Comparison of ENCODE assay signal across 13 cellular contexts in the genomic region with DNA sequence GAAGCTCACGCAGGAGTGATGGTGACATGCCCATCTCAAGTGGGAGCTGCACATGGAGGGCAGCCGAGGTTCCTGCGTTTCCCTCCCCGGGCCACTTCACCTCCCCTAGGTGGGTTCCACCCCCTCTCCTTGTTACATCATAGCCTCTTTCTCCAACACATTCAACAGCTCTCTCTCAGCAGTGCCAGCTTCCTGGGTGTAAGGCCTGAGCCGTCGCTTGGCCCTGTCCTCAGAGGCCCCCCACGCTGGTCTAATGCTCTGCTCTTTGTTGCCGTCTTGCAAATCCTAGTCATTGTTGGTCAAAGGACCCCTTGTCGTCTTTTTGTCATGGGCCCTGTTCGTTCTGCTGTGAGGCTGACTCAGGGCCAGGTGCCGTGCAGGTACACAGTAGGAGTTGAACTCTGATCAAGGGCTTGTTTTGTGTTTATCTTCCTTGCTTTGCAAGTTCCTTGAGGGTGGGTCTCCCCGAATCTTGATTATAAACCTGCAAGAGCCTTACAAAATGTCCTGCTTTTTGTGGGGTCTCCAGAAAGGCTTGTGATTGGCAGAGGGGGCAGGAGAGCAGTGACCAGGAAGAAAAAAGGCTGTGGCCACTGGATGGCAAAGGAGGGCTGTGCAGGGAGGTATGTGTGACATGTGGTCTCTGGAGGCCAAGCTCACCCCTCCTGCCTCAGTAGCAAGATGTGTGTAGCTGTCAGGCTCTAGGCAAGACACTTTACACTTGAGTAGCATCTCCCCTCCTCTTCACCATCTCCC.
A peak's percentile ranks its signal among the peaks of the same experiment; 100 is the strongest.
DNase-seq lines count a peak whose midpoint lies in the region; ATAC-seq and TF ChIP-seq lines count a peak whose summit lies in the region.
"Had no signal": no experiment of that assay in that cellular context is flagged by ENCODE, and none has a peak within 500 bp of the region (broad histone marks: within the 10 kb centered on the region; RNA-seq: fewer than 3 reads in every experiment).

No MANE protein-coding gene starts in this region.

- H3K18ac ChIP-seq in IMR-90 (ENCODE audit: low read depth, low read length) (no peak overlapping the region), trophoblast cell (ENCODE audit: low read length) (no peak overlapping the region)

- H3K4me2 ChIP-seq in IMR-90 (ENCODE audit: low read depth, low read length), result no peak overlapping the region
- no peak overlapping the region for H3K4me2 ChIP-seq in trophoblast cell (ENCODE audit: low read length)

- no peaks in the 10 kb centered on the region for H3K79me2 ChIP-seq in trophoblast cell (ENCODE audit: control insufficient read depth, insufficient read depth, low read length, poor library complexity)

- DNase-seq in Caco-2, result peak in 1 of 2 experiments; percentile 13
- no peak for DNase-seq in IMR-90
- DNase-seq in dorsolateral prefrontal cortex, result peak in 2 of 10 donors; percentile 16 to 23
- no peak for DNase-seq in trophoblast cell
- DNase-seq in NCI-H526 treated with DMSO at 0.1 percent for 48 hours (lab: John Stamatoyannopoulos, UW), result no peak
- no peak for DNase-seq in ovary
- DNase-seq: activated effector memory CD4-positive, alpha-beta T cell treated with anti-CD3 and anti-CD28 coated beads, Interleukin-2, amount 50 U/mL, for 16 hours; midbrain; SHP77; T1000 had no signal

- TF ChIP-seq CTCF in Caco-2 (IDR thresholded peaks at IDR 0.05; ENCODE audit: insufficient read depth in 1 of 2, low read depth in 1 of 2, low read length in 1 of 2, severe bottlenecking in 1 of 2, unreplicated experiment in 1 of 2) (no peak), IMR-90 (conservative IDR thresholded peaks at IDR 0.05; ENCODE audit: low read depth, low read length) (no peak), dorsolateral prefrontal cortex (IDR thresholded peaks at IDR 0.05 in 54 of 56, conservative IDR thresholded peaks at IDR 0.05 in 2 of 56; ENCODE audit: low read depth in 1 of 56, partially characterized antibody in 56 of 56) (no peak), ovary (IDR thresholded peaks at IDR 0.05) (no peak)

- no peaks in the 10 kb centered on the region for H3K27me3 Mint-ChIP-seq in Caco-2 (ENCODE audit: insufficient read depth, unreplicated experiment)
- H3K27me3 Mint-ChIP-seq: activated CD4-positive, alpha-beta memory T cell treated with anti-CD3 and anti-CD28 coated beads for 36 hours had no signal

- H3K23ac ChIP-seq in IMR-90 (ENCODE audit: low read depth, low read length) (no peak overlapping the region), trophoblast cell (ENCODE audit: low read length) (no peak overlapping the region)

- H3K4me3 ChIP-seq in Caco-2 (ENCODE audit: low read depth, low read length), result no peak overlapping the region
- no peak overlapping the region for H3K4me3 ChIP-seq in IMR-90 (ENCODE audit: insufficient read depth, low read depth, low read length)
- no peak overlapping the region for H3K4me3 ChIP-seq in dorsolateral prefrontal cortex
- H3K4me3 ChIP-seq in trophoblast cell (ENCODE audit: low read depth, low read length), result no peak overlapping the region
- no peak overlapping the region for H3K4me3 ChIP-seq in ovary

- no peak overlapping the region for H3K4me3 Mint-ChIP-seq in Caco-2 (ENCODE audit: unreplicated experiment)
- H3K4me3 Mint-ChIP-seq: activated CD4-positive, alpha-beta memory T cell treated with anti-CD3 and anti-CD28 coated beads for 36 hours had no signal

- TF ChIP-seq RAD21 in IMR-90 (IDR thresholded peaks at IDR 0.05; ENCODE audit: low read length), result no peak

- no peaks in the 10 kb centered on the region for H3K9me3 ChIP-seq in Caco-2
- H3K9me3 ChIP-seq in IMR-90 (ENCODE audit: control insufficient read depth, insufficient read depth, low read length), result no peaks in the 10 kb centered on the region
- no peaks in the 10 kb centered on the region for H3K9me3 ChIP-seq in trophoblast cell (ENCODE audit: insufficient read depth, low read depth, low read length)
- H3K9me3 ChIP-seq in ovary, result no peaks in the 10 kb centered on the region

- H3K79me1 ChIP-seq in IMR-90 (ENCODE audit: low read depth in 1 of 2, low read length in 2 of 2), result no peaks in the 10 kb centered on the region; a peak in 1 of 4 replicates
- peaks cover 6% of the 10 kb centered on the region for H3K79me1 ChIP-seq in trophoblast cell (ENCODE audit: low read length)

- BruUV-seq in Caco-2 (replicated peaks; lab: Mats Ljungman, UMichigan), result no TSS peak
- BruUV-seq in IMR-90 (replicated peaks; lab: Mats Ljungman, UMichigan), result no TSS peak

- peak overlapping the region; percentile 66 for H2AK9ac ChIP-seq in IMR-90 (replicated peaks; ENCODE audit: low read depth, low read length, poor library complexity)

- H3K27ac Mint-ChIP-seq in Caco-2 (ENCODE audit: unreplicated experiment), result peak overlapping the region; percentile 37

- dilution Hi-C loops in IMR-90 (cut with HindIII; ENCODE audit: low sequenced_read_pairs, unreplicated experiment), result no loop called here

- H2AK5ac ChIP-seq in IMR-90 (ENCODE audit: low read depth, low read length) (no peak overlapping the region), trophoblast cell (ENCODE audit: low read length) (no peak overlapping the region)

- no peak overlapping the region for H3K14ac ChIP-seq in IMR-90 (replicated peaks; ENCODE audit: low read depth, low read length)
- no peak overlapping the region for H3K14ac ChIP-seq in trophoblast cell (ENCODE audit: low read length)

- peaks cover 54% of the 10 kb centered on the region for H3K36me3 Mint-ChIP-seq in Caco-2 (ENCODE audit: insufficient read depth, unreplicated experiment)
- H3K36me3 Mint-ChIP-seq: activated CD4-positive, alpha-beta memory T cell treated with anti-CD3 and anti-CD28 coated beads for 36 hours had no signal

- CTCF ChIA-PET in Caco-2 (lab: Charles Lee) (interaction anchor here (0.9 to 1.7 kb wide), 2 partner anchors 63 to 139 kb away, joined by 3 to 6 read pairs; no protein-coding TSS in a partner anchor), IMR-90 (lab: Yijun Ruan, JAX) (interaction anchor here (1.9 kb wide), 1 partner anchor 63 kb away, joined by 4 read pairs; no protein-coding TSS in a partner anchor)

- 100% methylated on average over 5 of the region's 12 CpGs; no CpG with 5 or more reads in 1 of the 2 experiments for WGBS in IMR-90 (ENCODE audit: extremely low coverage in 2 of 2, insufficient read length in 1 of 2), 2 experiments
- no CpG with 5 or more reads among the region's 12 CpGs for WGBS in trophoblast cell (ENCODE audit: extremely low coverage, insufficient coverage, insufficient read length)
- WGBS in ovary, 3 donors, result 95 to 97% (median 96%) methylated on average over 12 of the region's 12 CpGs

- H3K27ac ChIP-seq in IMR-90 (ENCODE audit: insufficient read depth, low read length), result no peak overlapping the region
- peak overlapping the region in 44 of 59 donors; percentile 0 to 80 (median 54) for H3K27ac ChIP-seq in dorsolateral prefrontal cortex
- H3K27ac ChIP-seq in trophoblast cell (ENCODE audit: low read depth, low read length), result no peak overlapping the region
- H3K27ac ChIP-seq in ovary, result no peak overlapping the region
- H3K27ac ChIP-seq: C4-2B had no signal

- H2BK5ac ChIP-seq in IMR-90 (ENCODE audit: low read depth, low read length, poor library complexity, severe bottlenecking) (no peak overlapping the region), trophoblast cell (ENCODE audit: low read depth, low read length, poor library complexity) (no peak overlapping the region)

- no peak overlapping the region for H2AFZ ChIP-seq in IMR-90 (replicated peaks; ENCODE audit: low read length, poor library complexity)
- H2AFZ ChIP-seq in trophoblast cell (ENCODE audit: insufficient read depth, low read length, poor library complexity), result no peak overlapping the region

- no peak for TF ChIP-seq POLR2A in IMR-90 (IDR thresholded peaks at IDR 0.05; ENCODE audit: low read depth, low read length)
- TF ChIP-seq POLR2A in ovary (IDR thresholded peaks at IDR 0.05), result no peak

- H3K4me1 ChIP-seq in Caco-2 (peaks cover 23% of the 10 kb centered on the region), IMR-90 (ENCODE audit: control insufficient read depth, insufficient read depth, low read length) (peaks cover 13% of the 10 kb centered on the region), trophoblast cell (ENCODE audit: control insufficient read depth in 1 of 2, insufficient read depth in 2 of 2, low read length in 2 of 2) (peaks cover 25% of the 10 kb centered on the region in 2 experiments), ovary (ENCODE audit: insufficient read depth) (peaks cover 12% of the 10 kb centered on the region)

- no peak overlapping the region for H2BK120ac ChIP-seq in IMR-90 (ENCODE audit: low read depth, low read length)
- H2BK120ac ChIP-seq in trophoblast cell (ENCODE audit: insufficient read depth, low read length, poor library complexity), result no peak overlapping the region

- H4K20me1 ChIP-seq in IMR-90 (ENCODE audit: insufficient read depth, low read length), result no peaks in the 10 kb centered on the region

- in situ Hi-C loops in IMR-90 (cut with MboI; ENCODE audit: low sequenced_read_pairs), result no loop called here

- H2BK20ac ChIP-seq in IMR-90 (ENCODE audit: low read depth, low read length), result no peak overlapping the region

- H3K4ac ChIP-seq in IMR-90 (ENCODE audit: low read depth, low read length), result no peak overlapping the region
- H3K4ac ChIP-seq in trophoblast cell (ENCODE audit: low read depth, low read length), result no peak overlapping the region

- H3K56ac ChIP-seq in IMR-90 (ENCODE audit: extremely low read depth, insufficient read depth, low read length), result no peak overlapping the region

- ATAC-seq in IMR-90 (ENCODE audit: low read depth) (no peak), GM19397 (IDR thresholded peaks at IDR 0.05; ENCODE audit: unreplicated experiment) (no peak)

- peaks cover 14% of the 10 kb centered on the region; the same call in 1 of the 2 replicates for H3K9me1 ChIP-seq in IMR-90 (ENCODE audit: insufficient read depth, low read length)

- no peak overlapping the region for H2BK15ac ChIP-seq in IMR-90 (ENCODE audit: low read depth, low read length)

- H4K8ac ChIP-seq in IMR-90 (ENCODE audit: low read depth in 2 of 2, low read length in 2 of 2) (no peak overlapping the region; a peak in 1 of 4 replicates), trophoblast cell (ENCODE audit: low read depth, low read length) (no peak overlapping the region)

- no peak overlapping the region for H2BK12ac ChIP-seq in trophoblast cell (ENCODE audit: low read length)

- H3K36me3 ChIP-seq in Caco-2 (ENCODE audit: control insufficient read depth, insufficient read depth, low read length) (no peaks in the 10 kb centered on the region), IMR-90 (ENCODE audit: control insufficient read depth, insufficient read depth, low read length) (no peaks in the 10 kb centered on the region), trophoblast cell (ENCODE audit: control insufficient read depth in 1 of 2, insufficient read depth in 2 of 2, low read length in 2 of 2) (peaks cover 0 to 4% of the 10 kb centered on the region in 2 experiments), ovary (no peaks in the 10 kb centered on the region)

- POLR2A ChIA-PET in Caco-2 (lab: Charles Lee) (no interaction called here), IMR-90 (lab: Charles Lee; ENCODE audit: unreplicated experiment) (no interaction called here)

- H4K12ac ChIP-seq in trophoblast cell (ENCODE audit: low read depth, low read length), result no peak overlapping the region

- no peak overlapping the region for H4K91ac ChIP-seq in IMR-90 (ENCODE audit: insufficient read depth, low read depth, low read length)
- H4K91ac ChIP-seq in trophoblast cell (ENCODE audit: low read depth, low read length), result peak overlapping the region; percentile 33

- TF ChIP-seq EP300 in ovary (IDR thresholded peaks at IDR 0.05), result no peak

- H3K27me3 ChIP-seq in Caco-2 (replicated peaks; ENCODE audit: control insufficient read depth, insufficient read depth, low read length), result no peaks in the 10 kb centered on the region
- no peaks in the 10 kb centered on the region for H3K27me3 ChIP-seq in IMR-90 (ENCODE audit: control insufficient read depth, insufficient read depth, low read length)
- no peaks in the 10 kb centered on the region for H3K27me3 ChIP-seq in dorsolateral prefrontal cortex
- no peaks in the 10 kb centered on the region for H3K27me3 ChIP-seq in trophoblast cell (ENCODE audit: insufficient read depth, low read length)
- no peaks in the 10 kb centered on the region for H3K27me3 ChIP-seq in ovary

- H3K9ac ChIP-seq in IMR-90 (ENCODE audit: low read depth, low read length), result no peak overlapping the region
- H3K9ac ChIP-seq in trophoblast cell (ENCODE audit: low read length), result no peak overlapping the region

- intact Hi-C loops in Caco-2 (cut with micrococcal nuclease; ENCODE audit: unreplicated experiment), result no loop called here
- intact Hi-C loops in IMR-90 (cut with micrococcal nuclease), result no loop called here
- intact Hi-C loops in dorsolateral prefrontal cortex (cut with DNase I), result loop anchor here (5.0 to 10.0 kb wide), 2 partner anchors 64 to 354 kb away; a partner anchor contains a TSS
- intact Hi-C loops in ovary (cut with DNase I), result loop anchor here in 1 of 4 donors (10.0 kb wide), 2 partner anchors 136 to 364 kb away; a partner anchor contains a TSS

- no peak overlapping the region for H4K5ac ChIP-seq in IMR-90 (ENCODE audit: low read depth, low read length)

- no peaks in the 10 kb centered on the region for H3K9me3 Mint-ChIP-seq in Caco-2 (ENCODE audit: unreplicated experiment)
- H3K9me3 Mint-ChIP-seq: activated CD4-positive, alpha-beta memory T cell treated with anti-CD3 and anti-CD28 coated beads for 36 hours had no signal

- peaks cover 15% of the 10 kb centered on the region for H3K4me1 Mint-ChIP-seq in Caco-2 (ENCODE audit: low read depth, unreplicated experiment)

Comparison
In these comparisons a context has a peak if more than half of its experiments do, and no peak if none do; other contexts are left out.
1. H3K27ac ChIP-seq: peak in dorsolateral prefrontal cortex (44 of 59); none in IMR-90 (single experiment), trophoblast cell (single experiment) and ovary (0 of 2).
2. intact Hi-C loops: an anchor here in dorsolateral prefrontal cortex (5.0 to 10.0 kb wide); none called in Caco-2 and IMR-90.